ENCODE assay signal across 29 cellular contexts in the genomic region with DNA sequence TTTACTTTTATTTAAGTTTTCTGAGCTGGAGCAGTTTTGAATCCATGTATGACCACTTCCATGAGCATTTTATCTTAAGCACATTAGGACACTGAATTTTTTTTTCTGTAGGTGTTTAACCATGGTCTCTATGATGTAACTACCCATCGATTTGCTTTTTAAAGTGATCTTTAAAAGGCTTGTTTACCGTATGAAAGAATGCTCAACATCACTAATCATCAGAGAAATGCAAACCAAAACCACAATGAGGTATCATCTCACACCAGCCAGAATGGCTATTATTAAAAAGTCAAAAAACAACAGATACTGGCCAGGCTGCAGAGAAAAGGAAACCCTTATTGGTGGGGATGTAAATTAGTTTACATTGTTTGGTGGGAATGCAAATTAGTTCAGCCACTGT.
"Had no signal": no experiment of that assay in that cellular context is flagged by ENCODE, and none has a peak within 500 bp of the region (broad histone marks: within the 10 kb centered on the region; RNA-seq: fewer than 3 reads in every experiment).

No MANE protein-coding gene starts in this region.

- H3K4me1 ChIP-seq: left lung, lower lobe of right lung, pancreas, prostate gland, sigmoid colon, uterus had no signal

- H3K4me3 Mint-ChIP-seq: immature natural killer cell; naive thymus-derived CD8-positive, alpha-beta T cell; nephron; neural crest cell; stimulated activated memory B cell treated with anti-CD40 and anti-IgM and Interleukin-4, amounts not matched to agents 10 μg/mL and 1 μg/mL and 100 μg/mL, for 72 hours; stimulated activated naive CD8-positive, alpha-beta T cell treated with anti-CD3 and anti-CD28 coated beads, Interleukin-15, amount 100 ng/mL, for 72 hours; type B pancreatic cell had no signal

- H3K9me3 Mint-ChIP-seq: immature natural killer cell; naive thymus-derived CD8-positive, alpha-beta T cell; nephron; neural crest cell; stimulated activated memory B cell treated with anti-CD40 and anti-IgM and Interleukin-4, amounts not matched to agents 10 μg/mL and 1 μg/mL and 100 μg/mL, for 72 hours; stimulated activated naive CD8-positive, alpha-beta T cell treated with anti-CD3 and anti-CD28 coated beads, Interleukin-15, amount 100 ng/mL, for 72 hours; type B pancreatic cell had no signal

- H3K36me3 Mint-ChIP-seq: immature natural killer cell; naive thymus-derived CD8-positive, alpha-beta T cell; stimulated activated memory B cell treated with anti-CD40 and anti-IgM and Interleukin-4, amounts not matched to agents 10 μg/mL and 1 μg/mL and 100 μg/mL, for 72 hours; type B pancreatic cell had no signal

- ATAC-seq: left colon; left lung; lower lobe of right lung; naive thymus-derived CD8-positive, alpha-beta T cell; pancreas; right cardiac atrium; stimulated activated memory B cell treated with anti-CD40 and anti-IgM and Interleukin-4, amounts not matched to agents 10 μg/mL and 1 μg/mL and 100 μg/mL, for 72 hours; stimulated activated naive CD8-positive, alpha-beta T cell treated with anti-CD3 and anti-CD28 coated beads, Interleukin-15, amount 100 ng/mL, for 72 hours had no signal

- H3K27ac Mint-ChIP-seq: immature natural killer cell; naive thymus-derived CD8-positive, alpha-beta T cell; nephron; stimulated activated memory B cell treated with anti-CD40 and anti-IgM and Interleukin-4, amounts not matched to agents 10 μg/mL and 1 μg/mL and 100 μg/mL, for 72 hours; stimulated activated naive CD8-positive, alpha-beta T cell treated with anti-CD3 and anti-CD28 coated beads, Interleukin-15, amount 100 ng/mL, for 72 hours; type B pancreatic cell had no signal

- H3K4me3 ChIP-seq: left lung, lower lobe of right lung, pancreas, prostate gland, sigmoid colon, spleen, tibial nerve, uterus had no signal

- H3K27ac ChIP-seq: left lung, lower lobe of right lung, pancreas, prostate gland, sigmoid colon, spleen, tibial nerve, uterus had no signal

- H3K9me3 ChIP-seq: left lung, lower lobe of right lung, pancreas, prostate gland, sigmoid colon, spleen, tibial nerve, uterus had no signal

- DNase-seq: immature natural killer cell; kidney; left colon; left lung; lower lobe of right lung; mammary epithelial cell; mesenchymal stem cell; naive thymus-derived CD8-positive, alpha-beta T cell; nucleus accumbens; pancreas; posterior cingulate gyrus; retina; right cardiac atrium; sigmoid colon; small intestine; spleen; stimulated activated CD4-positive, alpha-beta T cell treated with anti-CD3 and anti-CD28 coated beads, Interleukin-2, amount 100 ng/mL, for 48 hours; stimulated activated CD4-positive, alpha-beta T cell treated with anti-CD3 and anti-CD28 coated beads, Interleukin-4, amount 100 ng/mL, for 4 hours; stimulated activated CD8-positive, alpha-beta memory T cell treated with anti-CD3 and anti-CD28 coated beads, Interleukin-4, amount 100 ng/mL, for 48 hours; stimulated activated naive CD4-positive, alpha-beta T cell treated with Interleukin-2 at 50 U/mL for 16 hours; stimulated activated naive CD8-positive, alpha-beta T cell treated with anti-CD3 and anti-CD28 coated beads, Interleukin-15, amount 100 ng/mL, for 72 hours; substantia nigra; uterus had no signal

- H3K27me3 ChIP-seq: left lung, pancreas, sigmoid colon, tibial nerve, uterus had no signal

- H3K36me3 ChIP-seq: left lung, lower lobe of right lung, pancreas, prostate gland, sigmoid colon, spleen, tibial nerve, uterus had no signal

- H3K4me1 Mint-ChIP-seq: nephron had no signal
